In genomic region chr3:11566916-11567315, GRCh38 we compare ENCODE assay signal across 15 cellular contexts.
DNase-seq lines count a peak whose midpoint lies in the region; ATAC-seq lines count a peak whose summit lies in the region.
"Had no signal": no experiment of that assay in that cellular context is flagged by ENCODE, and none has a peak within 500 bp of the region (broad histone marks: within the 10 kb centered on the region; RNA-seq: fewer than 3 reads in every experiment).

No MANE protein-coding gene starts in this region.

- H3K27me3 Mint-ChIP-seq in activated T-cell treated with anti-CD3 and anti-CD28 coated beads, Interleukin-2, amount 50 U/mL, for 24 hours, result no peaks in the 10 kb centered on the region
- H3K27me3 Mint-ChIP-seq in activated T-cell treated with anti-CD3 and anti-CD28 coated beads, Interleukin-2, amount 50 U/mL, for 72 hours (ENCODE audit: low read depth), result no peaks in the 10 kb centered on the region
- H3K27me3 Mint-ChIP-seq in T-helper 17 cell (no peaks in the 10 kb centered on the region), immature natural killer cell (ENCODE audit: low read depth in 3 of 3) (peaks cover 0 to 7% (median 6%) of the 10 kb centered on the region in 3 donors)
- H3K27me3 Mint-ChIP-seq: activated B cell treated with CpG ODN at 0.5 μM for 24 hours had no signal

- H3K9me3 Mint-ChIP-seq in activated T-cell treated with anti-CD3 and anti-CD28 coated beads, Interleukin-2, amount 50 U/mL, for 24 hours, result no peaks in the 10 kb centered on the region
- no peaks in the 10 kb centered on the region for H3K9me3 Mint-ChIP-seq in activated T-cell treated with anti-CD3 and anti-CD28 coated beads, Interleukin-2, amount 50 U/mL, for 72 hours
- H3K9me3 Mint-ChIP-seq in immature natural killer cell, result no peaks in the 10 kb centered on the region
- H3K9me3 Mint-ChIP-seq: activated B cell treated with CpG ODN at 0.5 μM for 24 hours had no signal

- no peak overlapping the region for H3K4me3 Mint-ChIP-seq in activated T-cell treated with anti-CD3 and anti-CD28 coated beads, Interleukin-2, amount 50 U/mL, for 24 hours
- no peak overlapping the region for H3K4me3 Mint-ChIP-seq in activated T-cell treated with anti-CD3 and anti-CD28 coated beads, Interleukin-2, amount 50 U/mL, for 72 hours
- H3K4me3 Mint-ChIP-seq in T-helper 17 cell (no peak overlapping the region), immature natural killer cell (no peak overlapping the region)
- H3K4me3 Mint-ChIP-seq: activated B cell treated with CpG ODN at 0.5 μM for 24 hours had no signal

- no peaks in the 10 kb centered on the region for H3K9me3 ChIP-seq in T-helper 17 cell (ENCODE audit: control insufficient read depth, low read length, poor library complexity, severe bottlenecking)

- no peak for ATAC-seq in activated T-cell treated with anti-CD3 and anti-CD28 coated beads, Interleukin-2, amount 50 U/mL, for 72 hours (replicated peaks in 1 of 2)
- ATAC-seq in T-helper 17 cell (no peak), GM19397 (IDR thresholded peaks at IDR 0.05; ENCODE audit: unreplicated experiment) (no peak), HG03196 (IDR thresholded peaks at IDR 0.05; ENCODE audit: unreplicated experiment) (no peak)
- ATAC-seq: left colon; stimulated activated naive CD8-positive, alpha-beta T cell treated with anti-CD3 and anti-CD28 coated beads, Interleukin-15, Interleukin-2, amounts not matched to agents 100 U/mL and 50 U/mL, for 24 hours had no signal

- peak overlapping the region; percentile 13 for H3K27ac ChIP-seq in substantia nigra (ENCODE audit: low read depth, low read length, poor library complexity, severe bottlenecking)

- peaks cover 15% of the 10 kb centered on the region for H3K4me1 Mint-ChIP-seq in activated T-cell treated with anti-CD3 and anti-CD28 coated beads, Interleukin-2, amount 50 U/mL, for 24 hours (ENCODE audit: low read depth)
- peaks cover 8% of the 10 kb centered on the region for H3K4me1 Mint-ChIP-seq in activated T-cell treated with anti-CD3 and anti-CD28 coated beads, Interleukin-2, amount 50 U/mL, for 72 hours (ENCODE audit: low read depth)
- H3K4me1 Mint-ChIP-seq in T-helper 17 cell (peaks cover 11% of the 10 kb centered on the region), immature natural killer cell (peaks cover 23 to 36% of the 10 kb centered on the region in 2 donors)
- H3K4me1 Mint-ChIP-seq: activated B cell treated with CpG ODN at 0.5 μM for 24 hours had no signal

- no peak for DNase-seq in activated T-cell treated with anti-CD3 and anti-CD28 coated beads, Interleukin-2, amount 50 U/mL, for 24 hours
- no peak for DNase-seq in activated T-cell treated with anti-CD3 and anti-CD28 coated beads, Interleukin-2, amount 50 U/mL, for 72 hours
- no peak for DNase-seq in T-helper 17 cell
- DNase-seq in immature natural killer cell, result no peak
- no peak for DNase-seq in substantia nigra (lab: John Stamatoyannopoulos, UW)
- DNase-seq in NCI-H524 treated with DMSO at 0.1 percent for 48 hours (lab: John Stamatoyannopoulos, UW), result no peak
- DNase-seq: activated B cell treated with CpG ODN at 0.5 μM for 24 hours; foreskin fibroblast; left colon; MV-4-11; NCI-H510A; SHP77 treated with DMSO at 0.1 percent for 48 hours; stimulated activated naive CD8-positive, alpha-beta T cell treated with anti-CD3 and anti-CD28 coated beads, Interleukin-15, Interleukin-2, amounts not matched to agents 100 U/mL and 50 U/mL, for 24 hours had no signal

- peaks cover 67% of the 10 kb centered on the region for H3K36me3 Mint-ChIP-seq in activated T-cell treated with anti-CD3 and anti-CD28 coated beads, Interleukin-2, amount 50 U/mL, for 24 hours (ENCODE audit: low read depth)
- H3K36me3 Mint-ChIP-seq in activated T-cell treated with anti-CD3 and anti-CD28 coated beads, Interleukin-2, amount 50 U/mL, for 72 hours (ENCODE audit: insufficient read depth in 2 of 2), result peaks cover 0 to 2% of the 10 kb centered on the region in 2 donors
- H3K36me3 Mint-ChIP-seq in T-helper 17 cell (ENCODE audit: low read depth) (peaks cover 2% of the 10 kb centered on the region), immature natural killer cell (peaks cover 0 to 4% (median 4%) of the 10 kb centered on the region in 3 donors)

- peak overlapping the region; percentile 1 for H3K27ac Mint-ChIP-seq in activated T-cell treated with anti-CD3 and anti-CD28 coated beads, Interleukin-2, amount 50 U/mL, for 24 hours
- H3K27ac Mint-ChIP-seq in activated T-cell treated with anti-CD3 and anti-CD28 coated beads, Interleukin-2, amount 50 U/mL, for 72 hours, result no peak overlapping the region
- H3K27ac Mint-ChIP-seq in T-helper 17 cell (peak overlapping the region; percentile 67), immature natural killer cell (peak overlapping the region in 4 of 6 donors; percentile 17 to 60 (median 22))
- H3K27ac Mint-ChIP-seq: activated B cell treated with CpG ODN at 0.5 μM for 24 hours had no signal
